In the genomic region with DNA sequence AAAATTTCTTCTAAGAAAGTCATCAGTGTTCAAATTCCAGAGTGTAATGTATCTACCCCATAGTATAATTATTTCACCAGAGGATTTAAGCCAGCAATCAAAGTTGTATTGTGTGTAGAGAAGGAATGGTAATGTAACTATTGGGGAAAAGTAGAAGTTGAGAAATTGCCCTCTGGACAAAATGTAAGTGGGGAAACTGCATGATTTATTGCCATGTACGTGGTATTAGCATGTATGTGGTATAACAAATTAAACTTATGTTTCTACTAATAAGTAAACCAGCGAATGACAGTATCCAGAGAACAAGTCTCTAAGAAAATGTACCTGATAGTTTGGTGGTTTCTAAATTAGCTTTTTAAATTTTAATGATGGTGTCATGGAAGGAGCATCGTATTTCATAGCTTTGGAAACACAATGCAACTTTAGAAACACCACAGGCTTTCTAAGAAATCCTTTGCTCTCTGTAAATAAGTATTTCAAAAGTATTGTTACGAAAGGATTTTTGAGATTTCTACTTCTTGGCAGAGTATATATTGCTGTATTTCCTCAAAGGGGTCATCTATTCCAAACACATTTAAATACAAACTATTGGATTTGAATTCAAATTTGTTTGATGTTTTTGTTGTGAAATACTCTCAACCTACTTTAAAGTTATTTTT, we compare ENCODE assay signal across 18 cellular contexts.
DNase-seq lines count a peak whose midpoint lies in the region; ATAC-seq lines count a peak whose summit lies in the region.
"Had no signal": no experiment of that assay in that cellular context is flagged by ENCODE, and none has a peak within 500 bp of the region (broad histone marks: within the 10 kb centered on the region; RNA-seq: fewer than 3 reads in every experiment).

No MANE protein-coding gene starts in this region.

- DNase-seq in NCI-H2107 treated with DMSO at 0.1 percent for 48 hours (lab: John Stamatoyannopoulos, UW; ENCODE audit: unreplicated experiment) (peak; percentile 1), NCI-H2107 (lab: John Stamatoyannopoulos, UW) (no peak), amniotic epithelial cell (ENCODE audit: low read depth) (peak; percentile 12), mesenchymal stem cell (no peak), amniotic stem cell (lab: John Stamatoyannopoulos, UW) (no peak), SKM-1 (lab: John Stamatoyannopoulos, UW; ENCODE audit: unreplicated experiment) (no peak)
- no peak for DNase-seq in activated CD8-positive, alpha-beta T cell treated with anti-CD3 and anti-CD28 coated beads, Interleukin-2, amount 10 ng/mL, durations not matched to agents 7 days and 5 days
- DNase-seq: AML-193; Caco-2; CD8-positive, alpha-beta memory T cell; DND-41; GF-D8; HFFc6 had no signal

- H3K27ac Mint-ChIP-seq in activated CD8-positive, alpha-beta T cell treated with anti-CD3 and anti-CD28 coated beads, Interleukin-2, amount 10 ng/mL, durations not matched to agents 7 days and 5 days, result no peak overlapping the region
- H3K27ac Mint-ChIP-seq: CD8-positive, alpha-beta memory T cell; HFFc6 had no signal

- CTCF ChIA-PET in activated CD8-positive, alpha-beta T cell treated with anti-CD3 and anti-CD28 coated beads, Interleukin-2, amount 10 ng/mL, durations not matched to agents 7 days and 5 days (lab: Charles Lee), result no interaction called here

- H2BK15ac ChIP-seq in mesenchymal stem cell (ENCODE audit: low read depth, poor library complexity, severe bottlenecking), result no peak overlapping the region

- no peak for ATAC-seq in activated CD8-positive, alpha-beta T cell treated with anti-CD3 and anti-CD28 coated beads, Interleukin-2, amount 10 ng/mL, durations not matched to agents 7 days and 5 days

- no peaks in the 10 kb centered on the region for H3K36me3 Mint-ChIP-seq in activated CD8-positive, alpha-beta T cell treated with anti-CD3 and anti-CD28 coated beads, Interleukin-2, amount 10 ng/mL, durations not matched to agents 7 days and 5 days (ENCODE audit: low read depth)
- H3K36me3 Mint-ChIP-seq: CD8-positive, alpha-beta memory T cell had no signal

- H4K8ac ChIP-seq in mesenchymal stem cell (ENCODE audit: low read length), result no peak overlapping the region

- H2BK12ac ChIP-seq in mesenchymal stem cell (ENCODE audit: low read length in 2 of 2), result no peak overlapping the region

- no peaks in the 10 kb centered on the region for H3K27me3 Mint-ChIP-seq in activated CD8-positive, alpha-beta T cell treated with anti-CD3 and anti-CD28 coated beads, Interleukin-2, amount 10 ng/mL, durations not matched to agents 7 days and 5 days (ENCODE audit: low read depth)
- H3K27me3 Mint-ChIP-seq: CD8-positive, alpha-beta memory T cell had no signal

- H3K9me3 Mint-ChIP-seq in activated CD8-positive, alpha-beta T cell treated with anti-CD3 and anti-CD28 coated beads, Interleukin-2, amount 10 ng/mL, durations not matched to agents 7 days and 5 days (ENCODE audit: insufficient read depth), result no peaks in the 10 kb centered on the region
- H3K9me3 Mint-ChIP-seq: HFFc6 had no signal

- H3K79me1 ChIP-seq in mesenchymal stem cell (replicated peaks; ENCODE audit: low read length, poor library complexity, severe bottlenecking), result no peaks in the 10 kb centered on the region

- H2BK5ac ChIP-seq in mesenchymal stem cell (ENCODE audit: low read depth, low read length, poor library complexity, severe bottlenecking), result no peak overlapping the region

- no peak overlapping the region for H3K18ac ChIP-seq in mesenchymal stem cell (ENCODE audit: low read depth in 1 of 2, low read length in 2 of 2)

- H3K4me3 Mint-ChIP-seq in activated CD8-positive, alpha-beta T cell treated with anti-CD3 and anti-CD28 coated beads, Interleukin-2, amount 10 ng/mL, durations not matched to agents 7 days and 5 days, result no peak overlapping the region
- H3K4me3 Mint-ChIP-seq: CD8-positive, alpha-beta memory T cell; HFFc6 had no signal

- H2AFZ ChIP-seq in mesenchymal stem cell (ENCODE audit: low read depth, low read length), result no peak overlapping the region

- no peak overlapping the region for H2BK120ac ChIP-seq in mesenchymal stem cell (ENCODE audit: low read depth, low read length)

- peak overlapping the region; percentile 5 for H3K9ac ChIP-seq in mesenchymal stem cell (ENCODE audit: low read length)
- no peak overlapping the region for H3K9ac ChIP-seq in subcutaneous abdominal adipose tissue (ENCODE audit: low read length in 5 of 5)
- H3K9ac ChIP-seq: BLaER1 had no signal

- H3K27ac ChIP-seq in mesenchymal stem cell (ENCODE audit: low read length, poor library complexity, severe bottlenecking) (no peak overlapping the region), subcutaneous abdominal adipose tissue (ENCODE audit: low read depth, low read length) (peak overlapping the region; percentile 11)
- H3K27ac ChIP-seq: 22Rv1, BLaER1, HL-60 had no signal

- H3K4me1 Mint-ChIP-seq in activated CD8-positive, alpha-beta T cell treated with anti-CD3 and anti-CD28 coated beads, Interleukin-2, amount 10 ng/mL, durations not matched to agents 7 days and 5 days (ENCODE audit: low read depth), result no peaks in the 10 kb centered on the region
- H3K4me1 Mint-ChIP-seq: CD8-positive, alpha-beta memory T cell had no signal

- H3K36me3 ChIP-seq in mesenchymal stem cell (ENCODE audit: control insufficient read depth in 1 of 2, insufficient read depth in 2 of 2, low read depth in 1 of 2, low read length in 2 of 2) (no peaks in the 10 kb centered on the region), subcutaneous abdominal adipose tissue (ENCODE audit: control insufficient read depth in 5 of 5, insufficient read depth in 5 of 5, low read length in 5 of 5) (no peaks in the 10 kb centered on the region)
- H3K36me3 ChIP-seq: BLaER1, HAP-1 had no signal

- no peak overlapping the region for H3K4me2 ChIP-seq in mesenchymal stem cell (ENCODE audit: low read length, poor library complexity, severe bottlenecking)
- H3K4me2 ChIP-seq: BLaER1 had no signal

- no peak overlapping the region for H3K14ac ChIP-seq in mesenchymal stem cell (ENCODE audit: low read length in 2 of 2)

- H3K4ac ChIP-seq in mesenchymal stem cell (ENCODE audit: low read depth in 1 of 2, low read length in 2 of 2), result no peak overlapping the region

- H4K91ac ChIP-seq in mesenchymal stem cell (ENCODE audit: low read length), result no peak overlapping the region

- H3K27me3 ChIP-seq in mesenchymal stem cell (ENCODE audit: control insufficient read depth in 1 of 2, insufficient read depth in 1 of 2, low read length in 2 of 2) (no peaks in the 10 kb centered on the region), subcutaneous abdominal adipose tissue (ENCODE audit: control insufficient read depth in 5 of 5, insufficient read depth in 4 of 5, low read length in 5 of 5) (no peaks in the 10 kb centered on the region)
- H3K27me3 ChIP-seq: BLaER1 had no signal

- POLR2A ChIA-PET in activated CD8-positive, alpha-beta T cell treated with anti-CD3 and anti-CD28 coated beads, Interleukin-2, amount 10 ng/mL, durations not matched to agents 7 days and 5 days (lab: Charles Lee), result no interaction called here

- H3K23ac ChIP-seq in mesenchymal stem cell (ENCODE audit: low read length in 2 of 2), result no peak overlapping the region

- H3K4me1 ChIP-seq in mesenchymal stem cell (ENCODE audit: control insufficient read depth, insufficient read depth, low read depth, low read length) (no peaks in the 10 kb centered on the region), subcutaneous abdominal adipose tissue (ENCODE audit: control insufficient read depth in 5 of 5, insufficient read depth in 5 of 5, low read length in 5 of 5) (peaks cover 0 to 22% (median 9%) of the 10 kb centered on the region in 5 donors)
- H3K4me1 ChIP-seq: BLaER1, Caco-2 had no signal

- H3K9me3 ChIP-seq in mesenchymal stem cell (ENCODE audit: control insufficient read depth, low read length) (no peaks in the 10 kb centered on the region), subcutaneous abdominal adipose tissue (ENCODE audit: control insufficient read depth in 5 of 5, low read length in 5 of 5) (no peaks in the 10 kb centered on the region)
- H3K9me3 ChIP-seq: BLaER1, Caco-2, HAP-1 had no signal

- H2AK5ac ChIP-seq in mesenchymal stem cell (ENCODE audit: low read length, severe bottlenecking), result no peak overlapping the region

- WGBS in mesenchymal stem cell, result 100% methylated on average over 1 of the region's 4 CpGs

- H3K4me3 ChIP-seq in mesenchymal stem cell (ENCODE audit: insufficient read depth in 1 of 2, low read depth in 1 of 2, low read length in 2 of 2) (no peak overlapping the region), subcutaneous abdominal adipose tissue (ENCODE audit: low read depth in 1 of 5, low read length in 5 of 5) (no peak overlapping the region)
- H3K4me3 ChIP-seq: BLaER1, HAP-1 had no signal

Comparison
In these comparisons a context has a peak if more than half of its experiments do, and no peak if none do; other contexts are left out.
1. DNase-seq: peak in NCI-H2107 treated with DMSO at 0.1 percent for 48 hours (single experiment) and amniotic epithelial cell (single experiment); none in NCI-H2107 (single experiment), mesenchymal stem cell (single experiment), amniotic stem cell (single experiment), activated CD8-positive, alpha-beta T cell treated with anti-CD3 and anti-CD28 coated beads, Interleukin-2, amount 10 ng/mL, durations not matched to agents 7 days and 5 days (single experiment) and SKM-1 (single experiment).